Comparison of ENCODE assay signal across 1 cellular context in the genomic region with DNA sequence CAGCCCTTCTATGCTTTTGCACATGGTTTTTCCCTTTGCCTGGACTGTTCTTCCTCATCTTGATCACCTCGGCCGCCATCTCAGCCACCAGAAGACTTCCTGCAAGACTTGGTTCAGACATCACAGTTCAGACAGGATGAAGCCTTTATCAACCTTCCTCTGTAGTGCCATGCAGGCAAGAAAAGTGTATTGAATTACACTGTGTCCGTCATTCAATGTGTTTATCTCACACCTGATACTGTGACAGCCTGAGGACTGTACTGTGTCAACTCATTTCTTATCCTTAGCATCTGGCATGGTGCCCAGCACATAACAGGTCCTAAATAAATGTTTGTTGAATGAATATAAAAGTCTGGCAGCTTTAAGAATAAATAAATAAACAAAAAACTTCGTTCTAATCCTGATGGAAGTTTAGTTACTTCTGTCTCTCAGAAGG.
TF ChIP-seq lines count a peak whose summit lies in the region.

No MANE protein-coding gene starts in this region.

TF ChIP-seq in K562, 482 proteins besides CTCF, POLR2A, EP300 and RAD21 (continued from another document and continues in another):
- TF ChIP-seq, protein P1, sequence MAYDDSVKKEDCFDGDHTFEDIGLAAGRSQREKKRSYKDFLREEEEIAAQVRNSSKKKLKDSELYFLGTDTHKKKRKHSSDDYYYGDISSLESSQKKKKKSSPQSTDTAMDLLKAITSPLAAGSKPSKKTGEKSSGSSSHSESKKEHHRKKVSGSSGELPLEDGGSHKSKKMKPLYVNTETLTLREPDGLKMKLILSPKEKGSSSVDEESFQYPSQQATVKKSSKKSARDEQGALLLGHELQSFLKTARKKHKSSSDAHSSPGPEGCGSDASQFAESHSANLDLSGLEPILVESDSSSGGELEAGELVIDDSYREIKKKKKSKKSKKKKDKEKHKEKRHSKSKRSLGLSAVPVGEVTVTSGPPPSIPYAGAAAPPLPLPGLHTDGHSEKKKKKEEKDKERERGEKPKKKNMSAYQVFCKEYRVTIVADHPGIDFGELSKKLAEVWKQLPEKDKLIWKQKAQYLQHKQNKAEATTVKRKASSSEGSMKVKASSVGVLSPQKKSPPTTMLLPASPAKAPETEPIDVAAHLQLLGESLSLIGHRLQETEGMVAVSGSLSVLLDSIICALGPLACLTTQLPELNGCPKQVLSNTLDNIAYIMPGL (CRISPR knock-in tag; IDR thresholded peaks at IDR 0.05) = no peak
- TF ChIP-seq USF1 (CRISPR knock-in tag; IDR thresholded peaks at IDR 0.05) = no peak
- TF ChIP-seq RBM17 (IDR thresholded peaks at IDR 0.05; ENCODE audit: borderline replicate concordance, low read depth, low read length) = no peak
- no peak for TF ChIP-seq FOXP1 (CRISPR knock-in tag; IDR thresholded peaks at IDR 0.05)
- peak; percentile 81 for TF ChIP-seq NCOR1 (IDR thresholded peaks at IDR 0.05)
- TF ChIP-seq POLR3G (IDR thresholded peaks at IDR 0.05; ENCODE audit: extremely low read depth, insufficient read length, insufficient replicate concordance) = no peak
- TF ChIP-seq ZNF263 (CRISPR knock-in tag; IDR thresholded peaks at IDR 0.05; ENCODE audit: borderline replicate concordance) = no peak
- TF ChIP-seq ZNF780A (CRISPR knock-in tag; IDR thresholded peaks at IDR 0.05) = no peak
- TF ChIP-seq STAG1 (CRISPR knock-in tag; IDR thresholded peaks at IDR 0.05; ENCODE audit: borderline replicate concordance) = no peak
- no peak for TF ChIP-seq ZNF717 (CRISPR knock-in tag; IDR thresholded peaks at IDR 0.05)
- 0 out of 4 replicates have a peak, but pooled peaks of 1 of the 2 experiments have one; percentile 54 for TF ChIP-seq ARNT (IDR thresholded peaks at IDR 0.05)
- TF ChIP-seq KDM1A (IDR thresholded peaks at IDR 0.05) = peak; percentile 50 to 62
- TF ChIP-seq, protein P2, sequence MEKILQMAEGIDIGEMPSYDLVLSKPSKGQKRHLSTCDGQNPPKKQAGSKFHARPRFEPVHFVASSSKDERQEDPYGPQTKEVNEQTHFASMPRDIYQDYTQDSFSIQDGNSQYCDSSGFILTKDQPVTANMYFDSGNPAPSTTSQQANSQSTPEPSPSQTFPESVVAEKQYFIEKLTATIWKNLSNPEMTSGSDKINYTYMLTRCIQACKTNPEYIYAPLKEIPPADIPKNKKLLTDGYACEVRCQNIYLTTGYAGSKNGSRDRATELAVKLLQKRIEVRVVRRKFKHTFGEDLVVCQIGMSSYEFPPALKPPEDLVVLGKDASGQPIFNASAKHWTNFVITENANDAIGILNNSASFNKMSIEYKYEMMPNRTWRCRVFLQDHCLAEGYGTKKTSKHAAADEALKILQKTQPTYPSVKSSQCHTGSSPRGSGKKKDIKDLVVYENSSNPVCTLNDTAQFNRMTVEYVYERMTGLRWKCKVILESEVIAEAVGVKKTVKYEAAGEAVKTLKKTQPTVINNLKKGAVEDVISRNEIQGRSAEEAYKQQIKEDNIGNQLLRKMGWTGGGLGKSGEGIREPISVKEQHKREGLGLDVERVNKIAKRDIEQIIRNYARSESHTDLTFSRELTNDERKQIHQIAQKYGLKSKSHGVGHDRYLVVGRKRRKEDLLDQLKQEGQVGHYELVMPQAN (IDR thresholded peaks at IDR 0.05; ENCODE audit: borderline replicate concordance) = no peak
- no peak for TF ChIP-seq RBM34 (IDR thresholded peaks at IDR 0.05; ENCODE audit: borderline replicate concordance, insufficient read depth, low read length)
- peak; percentile 19; the same call in 1 of the 2 replicates for TF ChIP-seq CXXC5 (CRISPR knock-in tag; IDR thresholded peaks at IDR 0.05)
- TF ChIP-seq SMAD4 (CRISPR knock-in tag; conservative IDR thresholded peaks at IDR 0.05) = peak; percentile 73; the same call in 1 of the 2 replicates
- TF ChIP-seq CREM (IDR thresholded peaks at IDR 0.05; ENCODE audit: low read depth) = peak; percentile 59
- no peak for TF ChIP-seq HMG20B (CRISPR knock-in tag; IDR thresholded peaks at IDR 0.05)
- TF ChIP-seq PHB (CRISPR knock-in tag; IDR thresholded peaks at IDR 0.05) = no peak
- no peak for TF ChIP-seq GTF2B (IDR thresholded peaks at IDR 0.05; ENCODE audit: extremely low read depth, insufficient read length)
- TF ChIP-seq RBM22 (IDR thresholded peaks at IDR 0.05; ENCODE audit: low read depth, low read length, poor library complexity, severe bottlenecking) = no peak
- TF ChIP-seq FOXM1 (IDR thresholded peaks at IDR 0.05; ENCODE audit: low read depth) = peak; percentile 50; the same call in 1 of the 2 replicates
- TF ChIP-seq FOXM1 (CRISPR knock-in tag; IDR thresholded peaks at IDR 0.05; ENCODE audit: low read depth) = no peak
- TF ChIP-seq NFE2 (IDR thresholded peaks at IDR 0.05; ENCODE audit: low read depth) = no peak
- TF ChIP-seq, protein P3, sequence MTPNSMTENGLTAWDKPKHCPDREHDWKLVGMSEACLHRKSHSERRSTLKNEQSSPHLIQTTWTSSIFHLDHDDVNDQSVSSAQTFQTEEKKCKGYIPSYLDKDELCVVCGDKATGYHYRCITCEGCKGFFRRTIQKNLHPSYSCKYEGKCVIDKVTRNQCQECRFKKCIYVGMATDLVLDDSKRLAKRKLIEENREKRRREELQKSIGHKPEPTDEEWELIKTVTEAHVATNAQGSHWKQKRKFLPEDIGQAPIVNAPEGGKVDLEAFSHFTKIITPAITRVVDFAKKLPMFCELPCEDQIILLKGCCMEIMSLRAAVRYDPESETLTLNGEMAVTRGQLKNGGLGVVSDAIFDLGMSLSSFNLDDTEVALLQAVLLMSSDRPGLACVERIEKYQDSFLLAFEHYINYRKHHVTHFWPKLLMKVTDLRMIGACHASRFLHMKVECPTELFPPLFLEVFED (CRISPR knock-in tag; conservative IDR thresholded peaks at IDR 0.05) = no peak
- no peak for TF ChIP-seq ZNF639 (CRISPR knock-in tag; conservative IDR thresholded peaks at IDR 0.05 in 1 of 2, IDR thresholded peaks at IDR 0.05 in 1 of 2)
- TF ChIP-seq, protein P4, sequence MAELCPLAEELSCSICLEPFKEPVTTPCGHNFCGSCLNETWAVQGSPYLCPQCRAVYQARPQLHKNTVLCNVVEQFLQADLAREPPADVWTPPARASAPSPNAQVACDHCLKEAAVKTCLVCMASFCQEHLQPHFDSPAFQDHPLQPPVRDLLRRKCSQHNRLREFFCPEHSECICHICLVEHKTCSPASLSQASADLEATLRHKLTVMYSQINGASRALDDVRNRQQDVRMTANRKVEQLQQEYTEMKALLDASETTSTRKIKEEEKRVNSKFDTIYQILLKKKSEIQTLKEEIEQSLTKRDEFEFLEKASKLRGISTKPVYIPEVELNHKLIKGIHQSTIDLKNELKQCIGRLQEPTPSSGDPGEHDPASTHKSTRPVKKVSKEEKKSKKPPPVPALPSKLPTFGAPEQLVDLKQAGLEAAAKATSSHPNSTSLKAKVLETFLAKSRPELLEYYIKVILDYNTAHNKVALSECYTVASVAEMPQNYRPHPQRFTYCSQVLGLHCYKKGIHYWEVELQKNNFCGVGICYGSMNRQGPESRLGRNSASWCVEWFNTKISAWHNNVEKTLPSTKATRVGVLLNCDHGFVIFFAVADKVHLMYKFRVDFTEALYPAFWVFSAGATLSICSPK (IDR thresholded peaks at IDR 0.05; ENCODE audit: borderline replicate concordance) = no peak
- TF ChIP-seq HDGF (IDR thresholded peaks at IDR 0.05) = no peak
- TF ChIP-seq DMBX1 (CRISPR knock-in tag; IDR thresholded peaks at IDR 0.05; ENCODE audit: borderline replicate concordance) = no peak
- TF ChIP-seq, protein P5, sequence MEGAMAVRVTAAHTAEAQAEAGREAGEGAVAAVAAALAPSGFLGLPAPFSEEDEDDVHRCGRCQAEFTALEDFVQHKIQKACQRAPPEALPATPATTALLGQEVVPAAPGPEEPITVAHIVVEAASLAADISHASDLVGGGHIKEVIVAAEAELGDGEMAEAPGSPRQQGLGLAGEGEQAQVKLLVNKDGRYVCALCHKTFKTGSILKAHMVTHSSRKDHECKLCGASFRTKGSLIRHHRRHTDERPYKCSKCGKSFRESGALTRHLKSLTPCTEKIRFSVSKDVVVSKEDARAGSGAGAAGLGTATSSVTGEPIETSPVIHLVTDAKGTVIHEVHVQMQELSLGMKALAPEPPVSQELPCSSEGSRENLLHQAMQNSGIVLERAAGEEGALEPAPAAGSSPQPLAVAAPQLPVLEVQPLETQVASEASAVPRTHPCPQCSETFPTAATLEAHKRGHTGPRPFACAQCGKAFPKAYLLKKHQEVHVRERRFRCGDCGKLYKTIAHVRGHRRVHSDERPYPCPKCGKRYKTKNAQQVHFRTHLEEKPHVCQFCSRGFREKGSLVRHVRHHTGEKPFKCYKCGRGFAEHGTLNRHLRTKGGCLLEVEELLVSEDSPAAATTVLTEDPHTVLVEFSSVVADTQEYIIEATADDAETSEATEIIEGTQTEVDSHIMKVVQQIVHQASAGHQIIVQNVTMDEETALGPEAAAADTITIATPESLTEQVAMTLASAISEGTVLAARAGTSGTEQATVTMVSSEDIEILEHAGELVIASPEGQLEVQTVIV (CRISPR knock-in tag; IDR thresholded peaks at IDR 0.05; ENCODE audit: borderline replicate concordance) = no peak
- TF ChIP-seq TBL1XR1 (IDR thresholded peaks at IDR 0.05; ENCODE audit: low read length in 2 of 2) = 0 out of 4 replicates have a peak, but pooled peaks of 1 of the 2 experiments have one; percentile 49
- TF ChIP-seq LCOR (CRISPR knock-in tag; IDR thresholded peaks at IDR 0.05) = no peak
- TF ChIP-seq ETV5 (CRISPR knock-in tag; IDR thresholded peaks at IDR 0.05; ENCODE audit: low read depth) = no peak
- TF ChIP-seq MCM5 (IDR thresholded peaks at IDR 0.05; ENCODE audit: low read depth) = no peak
- TF ChIP-seq MYC (IDR thresholded peaks at IDR 0.05; ENCODE audit: low read depth, low read length) = no peak
- TF ChIP-seq MYC (CRISPR knock-in tag; IDR thresholded peaks at IDR 0.05; ENCODE audit: borderline replicate concordance, low read depth) = no peak
- no peak for TF ChIP-seq ZNF316 (IDR thresholded peaks at IDR 0.05)
- no peak for TF ChIP-seq NR2F6 (CRISPR knock-in tag; IDR thresholded peaks at IDR 0.05)
- no peak for TF ChIP-seq ZNF165 (CRISPR knock-in tag; IDR thresholded peaks at IDR 0.05; ENCODE audit: borderline replicate concordance)
- no peak for TF ChIP-seq ZNF140 (CRISPR knock-in tag; IDR thresholded peaks at IDR 0.05)
- no peak for TF ChIP-seq SUPT5H (IDR thresholded peaks at IDR 0.05)
- TF ChIP-seq TCF7L2 (IDR thresholded peaks at IDR 0.05; ENCODE audit: low read depth, low read length) = no peak
- no peak for TF ChIP-seq PHB2 (IDR thresholded peaks at IDR 0.05; ENCODE audit: low read depth)
- no peak for TF ChIP-seq CREBBP (IDR thresholded peaks at IDR 0.05; ENCODE audit: low read depth, low read length)
- no peak for TF ChIP-seq RREB1 (CRISPR knock-in tag; IDR thresholded peaks at IDR 0.05)
- TF ChIP-seq SRSF3 (IDR thresholded peaks at IDR 0.05; ENCODE audit: insufficient read depth, low read length) = no peak
- peak; percentile 76; the same call in 1 of the 2 replicates for TF ChIP-seq SMARCE1 (IDR thresholded peaks at IDR 0.05)
- no peak for TF ChIP-seq ZNF778 (CRISPR knock-in tag; IDR thresholded peaks at IDR 0.05)
- TF ChIP-seq ZNF174 (CRISPR knock-in tag; IDR thresholded peaks at IDR 0.05) = no peak
